Comparison of ENCODE assay signal across 10 cellular contexts in genomic region chr3:72661115-72661457, GRCh38.
DNase-seq lines count a peak whose midpoint lies in the region; ATAC-seq and TF ChIP-seq lines count a peak whose summit lies in the region.
"Had no signal": no experiment of that assay in that cellular context is flagged by ENCODE, and none has a peak within 500 bp of the region (broad histone marks: within the 10 kb centered on the region; RNA-seq: fewer than 3 reads in every experiment).

No MANE protein-coding gene starts in this region.

- TF ChIP-seq POLR2A in vagina (IDR thresholded peaks at IDR 0.05) = no peak

- no peaks in the 10 kb centered on the region for H3K79me1 ChIP-seq in neuronal stem cell (ENCODE audit: low read depth, low read length)

- no peak overlapping the region for H3K27ac ChIP-seq in vagina
- H3K27ac ChIP-seq in neuronal stem cell (replicated peaks; ENCODE audit: low read length) = no peak overlapping the region
- H3K27ac ChIP-seq in coronary artery = no peak overlapping the region

- H4K91ac ChIP-seq in neuronal stem cell (ENCODE audit: low read depth, low read length, poor library complexity) = no peak overlapping the region

- no peak overlapping the region for H4K8ac ChIP-seq in neuronal stem cell (ENCODE audit: low read depth, low read length)

- no peak overlapping the region for H3K4ac ChIP-seq in neuronal stem cell (ENCODE audit: low read length)

- no peak overlapping the region for H3K18ac ChIP-seq in neuronal stem cell (ENCODE audit: low read length)

- H3K9ac ChIP-seq in neuronal stem cell (ENCODE audit: low read depth, low read length, poor library complexity) = no peak overlapping the region

- H2BK12ac ChIP-seq in neuronal stem cell (ENCODE audit: low read length) = no peak overlapping the region

- H3K36me3 ChIP-seq in vagina (no peaks in the 10 kb centered on the region), neuronal stem cell (replicated peaks in 1 of 2; ENCODE audit: control insufficient read depth in 2 of 2, insufficient read depth in 2 of 2, low read length in 2 of 2) (no peaks in the 10 kb centered on the region)

- no peak overlapping the region for H2AK5ac ChIP-seq in neuronal stem cell (ENCODE audit: low read depth, low read length)

- H3K9me3 ChIP-seq in vagina (no peaks in the 10 kb centered on the region), neuronal stem cell (replicated peaks in 1 of 2; ENCODE audit: control insufficient read depth in 2 of 2, insufficient read depth in 1 of 2, low read depth in 1 of 2, low read length in 2 of 2) (no peaks in the 10 kb centered on the region)

- intact Hi-C loops in vagina (cut with DNase I) = no loop called here

- H3K27me3 ChIP-seq in vagina = no peaks in the 10 kb centered on the region
- H3K27me3 ChIP-seq in neuronal stem cell (ENCODE audit: control insufficient read depth in 3 of 3, insufficient read depth in 3 of 3, low read depth in 1 of 3, low read length in 3 of 3) = peaks cover 0 to 5% (median 0%) of the 10 kb centered on the region in 3 experiments

- DNase-seq in DMS153 treated with DMSO at 0.1 percent for 48 hours (lab: John Stamatoyannopoulos, UW; ENCODE audit: unreplicated experiment) = peak; percentile 24
- peak; percentile 97 for DNase-seq in NCI-H226
- DNase-seq in epithelial cell of esophagus (ENCODE audit: low read depth) = peak; percentile 95
- DNase-seq in omental fat pad (ENCODE audit: low spot score) = no peak
- no peak for DNase-seq in vagina (ENCODE audit: extremely low spot score in 2 of 2)
- no peak for DNase-seq in neuronal stem cell (ENCODE audit: low spot score)
- no peak for DNase-seq in coronary artery (ENCODE audit: low spot score)
- DNase-seq in retina = no peak
- DNase-seq: NCI-H2227 treated with DMSO at 0.1 percent for 48 hours; stimulated activated CD4-positive, alpha-beta T cell treated with anti-CD3 and anti-CD28 coated beads, Interleukin-15, amount 100 ng/mL, for 24 hours had no signal

- H3K4me2 ChIP-seq in neuronal stem cell (ENCODE audit: insufficient read depth, low read length, poor library complexity, severe bottlenecking) = no peak overlapping the region

- H2BK120ac ChIP-seq in neuronal stem cell (ENCODE audit: low read depth, low read length) = no peak overlapping the region

- ATAC-seq in omental fat pad (ENCODE audit: low FRiP score) = peak; percentile 77

- no peak overlapping the region for H2BK5ac ChIP-seq in neuronal stem cell (ENCODE audit: low read length)

- H3K4me3 ChIP-seq in epithelial cell of esophagus (ENCODE audit: low read length) (no peak overlapping the region), vagina (no peak overlapping the region), neuronal stem cell (ENCODE audit: low read length in 2 of 2) (no peak overlapping the region), coronary artery (no peak overlapping the region)

- no peak overlapping the region for H2BK15ac ChIP-seq in neuronal stem cell (ENCODE audit: low read length)

- TF ChIP-seq CTCF in epithelial cell of esophagus (IDR thresholded peaks at IDR 0.05; ENCODE audit: insufficient read depth, low read depth, low read length, missing control alignments) (no peak), omental fat pad (IDR thresholded peaks at IDR 0.05) (no peak), vagina (IDR thresholded peaks at IDR 0.05) (no peak), coronary artery (IDR thresholded peaks at IDR 0.05) (no peak)

- H2AFZ ChIP-seq in neuronal stem cell (ENCODE audit: low read length) = no peak overlapping the region

- WGBS in neuronal stem cell (ENCODE audit: extremely low coverage in 2 of 2, insufficient read length in 2 of 2, insufficient replicate concordance in 1 of 2), 2 donors = no CpG with 5 or more reads among the region's 2 CpGs

- no peak overlapping the region for H3K23ac ChIP-seq in neuronal stem cell (ENCODE audit: low read depth, low read length, poor library complexity)

- H3K4me1 ChIP-seq in vagina (peaks cover 15% of the 10 kb centered on the region), neuronal stem cell (ENCODE audit: control insufficient read depth in 2 of 2, insufficient read depth in 1 of 2, low read depth in 1 of 2, low read length in 2 of 2) (peaks cover 0 to 3% of the 10 kb centered on the region in 2 donors)

- no peak overlapping the region for H3K14ac ChIP-seq in neuronal stem cell (ENCODE audit: low read length)

Comparison
In these comparisons a context has a peak if more than half of its experiments do, and no peak if none do; other contexts are left out.
1. DNase-seq: peak in DMS153 treated with DMSO at 0.1 percent for 48 hours (single experiment), NCI-H226 (single experiment) and epithelial cell of esophagus (single experiment); none in omental fat pad (single experiment), vagina (0 of 2), neuronal stem cell (single experiment), coronary artery (single experiment) and retina (single experiment).